In the genomic region with DNA sequence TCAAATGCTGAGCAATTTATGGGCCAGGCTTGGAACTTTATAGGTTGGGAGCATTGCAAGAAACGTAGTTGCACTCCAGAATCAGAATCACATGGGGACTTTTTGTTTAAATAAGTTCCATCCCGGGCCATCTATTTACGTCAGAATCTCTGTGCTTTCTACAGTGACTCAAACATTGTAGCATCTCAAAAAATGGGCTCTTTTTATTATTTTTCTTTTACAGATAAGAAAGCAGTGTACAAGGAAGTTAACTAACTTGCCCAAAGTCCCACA, we compare ENCODE assay signal across 11 cellular contexts. TPM values are rescaled to one million over a fixed set of nuclear protein-coding genes. Genes with fewer than 3 reads are reported as not detected.
DNase-seq lines count a peak whose midpoint lies in the region; ATAC-seq and TF ChIP-seq lines count a peak whose summit lies in the region.
"Had no signal": no experiment of that assay in that cellular context is flagged by ENCODE, and none has a peak within 500 bp of the region (broad histone marks: within the 10 kb centered on the region; RNA-seq: fewer than 3 reads in every experiment).

No MANE protein-coding gene starts in this region.

- H3K9ac ChIP-seq in OCI-LY3 (ENCODE audit: low read length) (no peak overlapping the region), endodermal cell (ENCODE audit: extremely low read depth, low read length, poor library complexity, severe bottlenecking) (peak overlapping the region; percentile 70)

- no peaks in the 10 kb centered on the region for H3K9me3 ChIP-seq in OCI-LY3 (ENCODE audit: insufficient read depth, low read length)
- H3K9me3 ChIP-seq in endodermal cell (ENCODE audit: control insufficient read depth, low read length): peaks cover 6% of the 10 kb centered on the region
- no peaks in the 10 kb centered on the region for H3K9me3 ChIP-seq in lower lobe of right lung
- H3K9me3 ChIP-seq in tibial nerve: no peaks in the 10 kb centered on the region

- 0 out of 2 replicates have a peak overlapping the region, but pooled peaks have one; percentile 69 for H3K4me2 ChIP-seq in OCI-LY3 (ENCODE audit: low read length)

- H3K27me3 ChIP-seq in OCI-LY3 (ENCODE audit: low read depth, low read length) (no peaks in the 10 kb centered on the region), endodermal cell (ENCODE audit: control insufficient read depth, insufficient read depth, low read length, poor library complexity, severe bottlenecking) (no peaks in the 10 kb centered on the region), lower lobe of right lung (ENCODE audit: low read depth) (no peaks in the 10 kb centered on the region), tibial nerve (no peaks in the 10 kb centered on the region)

- H3K4me3 ChIP-seq in OCI-LY3 (ENCODE audit: low read length) (no peak overlapping the region; the same call in 1 of the 2 replicates), endodermal cell (ENCODE audit: low read length) (peak overlapping the region; percentile 78), lower lobe of right lung (peak overlapping the region; percentile 50), tibial nerve (peak overlapping the region; percentile 38 to 56 (median 43))
- H3K4me3 ChIP-seq: PC-9 had no signal

- H3K27ac Mint-ChIP-seq in endodermal cell: peak overlapping the region; percentile 97
- H3K27ac Mint-ChIP-seq in activated T-cell treated with anti-CD3 and anti-CD28 coated beads, Interleukin-2, amount 50 U/mL, for 72 hours: no peak overlapping the region

- TF ChIP-seq CTCF in OCI-LY3 (IDR thresholded peaks at IDR 0.05; ENCODE audit: low read depth, low read length): no peak
- no peak for TF ChIP-seq CTCF in endodermal cell (conservative IDR thresholded peaks at IDR 0.05)
- TF ChIP-seq CTCF in lower lobe of right lung (IDR thresholded peaks at IDR 0.05): no peak
- TF ChIP-seq CTCF in tibial nerve (IDR thresholded peaks at IDR 0.05): no peak

- H4K20me1 ChIP-seq in OCI-LY3 (ENCODE audit: insufficient read depth, low read length): no peaks in the 10 kb centered on the region

- no peak for ATAC-seq in lower lobe of right lung
- no peak for ATAC-seq in activated T-cell treated with anti-CD3 and anti-CD28 coated beads, Interleukin-2, amount 50 U/mL, for 72 hours (replicated peaks in 1 of 2)

- H3K36me3 ChIP-seq in OCI-LY3 (replicated peaks; ENCODE audit: low read depth, low read length): no peaks in the 10 kb centered on the region
- H3K36me3 ChIP-seq in endodermal cell (ENCODE audit: control insufficient read depth, insufficient read depth, low read length): peaks cover 12% of the 10 kb centered on the region
- peaks cover 21% of the 10 kb centered on the region for H3K36me3 ChIP-seq in lower lobe of right lung
- peaks cover 0 to 43% (median 0%) of the 10 kb centered on the region in 3 donors for H3K36me3 ChIP-seq in tibial nerve

- H3K4me3 Mint-ChIP-seq in endodermal cell: peak overlapping the region; percentile 73
- H3K4me3 Mint-ChIP-seq in activated T-cell treated with anti-CD3 and anti-CD28 coated beads, Interleukin-2, amount 50 U/mL, for 72 hours: no peak overlapping the region

- intact Hi-C loops in lower lobe of right lung (cut with DNase I): no loop called here

- H2AFZ ChIP-seq in OCI-LY3 (ENCODE audit: low read depth, low read length): peak overlapping the region; percentile 98
- H2AFZ ChIP-seq: PC-9 had no signal

- no peaks in the 10 kb centered on the region for H3K79me2 ChIP-seq in OCI-LY3 (ENCODE audit: low read length)

- 85 to 88% methylated on average over 3 of the region's 3 CpGs for WGBS in endodermal cell (ENCODE audit: insufficient coverage in 1 of 2, insufficient read length in 1 of 2), 2 experiments
- 11 to 29% methylated on average over 3 of the region's 3 CpGs for WGBS in tibial nerve, 2 donors

- peaks cover 6% of the 10 kb centered on the region for H3K9me3 Mint-ChIP-seq in endodermal cell
- H3K9me3 Mint-ChIP-seq in activated T-cell treated with anti-CD3 and anti-CD28 coated beads, Interleukin-2, amount 50 U/mL, for 72 hours: peaks cover 0 to 4% of the 10 kb centered on the region in 2 donors

- H3K4me1 Mint-ChIP-seq in endodermal cell: peaks cover 27% of the 10 kb centered on the region
- H3K4me1 Mint-ChIP-seq in activated T-cell treated with anti-CD3 and anti-CD28 coated beads, Interleukin-2, amount 50 U/mL, for 72 hours (ENCODE audit: low read depth): no peaks in the 10 kb centered on the region

- H3K36me3 Mint-ChIP-seq in endodermal cell (ENCODE audit: low read depth): peaks cover 21% of the 10 kb centered on the region
- no peaks in the 10 kb centered on the region for H3K36me3 Mint-ChIP-seq in activated T-cell treated with anti-CD3 and anti-CD28 coated beads, Interleukin-2, amount 50 U/mL, for 72 hours (ENCODE audit: insufficient read depth in 2 of 2)

- no peak for TF ChIP-seq EP300 in tibial nerve (IDR thresholded peaks at IDR 0.05)

- no peak overlapping the region for H3K27ac ChIP-seq in OCI-LY3 (ENCODE audit: low read length)
- H3K27ac ChIP-seq in endodermal cell (ENCODE audit: low read depth, low read length): peak overlapping the region; percentile 71
- peak overlapping the region; percentile 61 for H3K27ac ChIP-seq in lower lobe of right lung
- peak overlapping the region; percentile 35 to 85 (median 70) for H3K27ac ChIP-seq in tibial nerve
- H3K27ac ChIP-seq: PC-9 had no signal

- TF ChIP-seq POLR2A in tibial nerve (IDR thresholded peaks at IDR 0.05): no peak

- no peaks in the 10 kb centered on the region for H3K27me3 Mint-ChIP-seq in endodermal cell (ENCODE audit: insufficient read depth)
- no peaks in the 10 kb centered on the region for H3K27me3 Mint-ChIP-seq in activated T-cell treated with anti-CD3 and anti-CD28 coated beads, Interleukin-2, amount 50 U/mL, for 72 hours (ENCODE audit: low read depth)

- H3K4me1 ChIP-seq in OCI-LY3 (ENCODE audit: low read length): peaks cover 8% of the 10 kb centered on the region
- peaks cover 13% of the 10 kb centered on the region for H3K4me1 ChIP-seq in endodermal cell (ENCODE audit: control insufficient read depth, insufficient read depth, low read length)
- no peaks in the 10 kb centered on the region for H3K4me1 ChIP-seq in lower lobe of right lung
- H3K4me1 ChIP-seq in tibial nerve: peaks cover 0 to 45% (median 4%) of the 10 kb centered on the region in 4 donors

- DNase-seq in endodermal cell (no peak), lower lobe of right lung (no peak), tibial nerve (ENCODE audit: low spot score in 2 of 2) (no peak), OCI-M2 (lab: John Stamatoyannopoulos, UW; ENCODE audit: unreplicated experiment) (no peak), middle frontal gyrus (ENCODE audit: extremely low spot score, low spot score) (no peak), islet precursor cell (no peak)
- DNase-seq in activated T-cell treated with anti-CD3 and anti-CD28 coated beads, Interleukin-2, amount 50 U/mL, for 72 hours: no peak
- DNase-seq: activated T-cell treated with anti-CD3 and anti-CD28 coated beads for 4 hours, PC-9 had no signal

RNA-seq across cellular contexts. Expression of a gene that starts 10.2 kb away (rescaled TPM):
- total RNA-seq in endodermal cell (10 to 100 TPM; 12.3 to 25.2 TPM), lower lobe of right lung (21.2 TPM), tibial nerve (10 to 100 TPM; 29.5 to 47.9 (median 38.4) TPM)
- polyA plus RNA-seq in endodermal cell (2013, experiment 1 of 2): 19.0 TPM
- 16.7 TPM for polyA plus RNA-seq in endodermal cell (2013, experiment 2 of 2)
- not detected for total RNA-seq in activated T-cell treated with anti-CD3 and anti-CD28 coated beads, Interleukin-2, amount 50 U/mL, for 72 hours

RNA-seq across cellular contexts. Expression of a gene that starts 52.0 kb away (rescaled TPM):
- total RNA-seq in endodermal cell (not detected), lower lobe of right lung (10.7 TPM), tibial nerve (10 to 100 TPM in 2 of 4 donors, 1 to 10 TPM in 2; 5.7 to 11.0 (median 8.2) TPM)
- 0.57 TPM for polyA plus RNA-seq in endodermal cell (2013, experiment 1 of 2)
- 0.37 TPM for polyA plus RNA-seq in endodermal cell (2013, experiment 2 of 2)
- not detected for total RNA-seq in activated T-cell treated with anti-CD3 and anti-CD28 coated beads, Interleukin-2, amount 50 U/mL, for 72 hours
- total RNA-seq: glomerular endothelial cell, PC-9 had no signal

Comparison
In these comparisons a context has a peak if more than half of its experiments do, and no peak if none do; other contexts are left out.
1. RNA of a gene that starts 10.2 kb away (total RNA-seq): 29.5 to 47.9 TPM in tibial nerve, 12.3 to 25.2 TPM in endodermal cell and 21.2 TPM in lower lobe of right lung (single experiment); not detected in activated T-cell treated with anti-CD3 and anti-CD28 coated beads, Interleukin-2, amount 50 U/mL, for 72 hours; every median in the first group is over 10 times any median in the second.
2. RNA of a gene that starts 52.0 kb away (total RNA-seq): 10.7 TPM in lower lobe of right lung (single experiment) and 5.7 to 11.0 TPM in tibial nerve; not detected in endodermal cell and not detected in activated T-cell treated with anti-CD3 and anti-CD28 coated beads, Interleukin-2, amount 50 U/mL, for 72 hours; every median in the first group is over 4 times any median in the second.